11 cellular contexts compared by ENCODE assay signal in the genomic region with DNA sequence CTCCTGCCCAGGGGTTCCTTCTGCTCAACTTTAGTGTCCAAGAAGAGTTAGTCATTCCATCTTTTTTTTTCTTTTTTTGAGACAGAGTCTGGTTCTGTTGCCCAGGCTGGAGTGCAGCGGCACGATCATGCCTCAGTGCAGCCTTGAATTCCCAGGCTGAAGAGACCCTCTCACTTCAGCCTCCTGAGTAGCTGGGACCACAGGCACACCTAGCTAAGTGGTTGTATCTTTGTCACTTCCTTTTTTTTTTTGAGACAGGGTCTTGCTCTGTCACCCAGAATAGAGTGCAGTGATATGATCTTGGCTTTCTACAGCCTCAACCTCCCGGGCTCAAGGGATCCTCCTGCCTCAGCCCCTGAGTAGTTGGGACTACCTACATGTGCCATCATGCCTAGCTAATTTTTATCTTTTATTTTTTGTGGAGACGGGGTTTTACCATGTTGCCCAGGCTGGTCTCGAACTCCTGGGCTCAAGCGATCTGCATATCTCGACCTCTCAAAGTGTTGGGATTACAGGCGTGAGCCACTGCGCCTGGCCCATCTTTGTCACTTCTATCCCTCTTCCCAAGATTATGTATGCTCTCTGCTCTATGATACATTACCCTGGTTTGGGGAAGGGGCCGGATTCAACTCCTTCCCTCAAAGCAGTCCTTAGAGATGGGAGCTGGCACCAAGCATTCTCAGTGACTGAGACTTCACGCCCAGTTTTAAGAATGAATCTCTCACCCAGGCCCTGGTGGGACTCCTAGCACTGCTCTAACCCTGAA. TPM values are rescaled to one million over a fixed set of nuclear protein-coding genes. Genes with fewer than 3 reads are reported as not detected.
DNase-seq lines count a peak whose midpoint lies in the region; ATAC-seq lines count a peak whose summit lies in the region.
"Had no signal": no experiment of that assay in that cellular context is flagged by ENCODE, and none has a peak within 500 bp of the region (broad histone marks: within the 10 kb centered on the region; RNA-seq: fewer than 3 reads in every experiment).

No MANE protein-coding gene starts in this region.

- H3K36me3 Mint-ChIP-seq in stimulated activated naive CD8-positive, alpha-beta T cell treated with anti-CD3 and anti-CD28 coated beads, Interleukin-15, Interleukin-2, amounts not matched to agents 100 ng/mL and 50 ng/mL, for 24 hours (ENCODE audit: low read depth), result no peaks in the 10 kb centered on the region
- peaks cover 3% of the 10 kb centered on the region for H3K36me3 Mint-ChIP-seq in activated naive CD8-positive, alpha-beta T cell treated with anti-CD3 and anti-CD28 coated beads, Interleukin-2, amount 50 U/mL, for 24 hours (ENCODE audit: low read depth)
- H3K36me3 Mint-ChIP-seq in naive B cell, result peaks cover 0 to 4% of the 10 kb centered on the region in 2 donors

- DNase-seq in stimulated activated naive CD8-positive, alpha-beta T cell treated with anti-CD3 and anti-CD28 coated beads, Interleukin-15, amount 100 ng/mL, for 72 hours, result no peak
- no peak for DNase-seq in activated naive CD8-positive, alpha-beta T cell treated with anti-CD3 and anti-CD28 coated beads, Interleukin-2, amount 50 U/mL, for 24 hours
- DNase-seq in naive B cell, result no peak
- DNase-seq in NOMO-1 treated with DMSO at 0.1 percent for 48 hours (lab: John Stamatoyannopoulos, UW; ENCODE audit: unreplicated experiment), result no peak
- DNase-seq in GOT3 (lab: John Stamatoyannopoulos, UW), result no peak
- no peak for DNase-seq in HPDE6-E6E7 (ENCODE audit: extremely low spot score)
- no peak for DNase-seq in globus pallidus (ENCODE audit: low spot score)
- DNase-seq: H7, NCI-H2171, ovary had no signal

- H3K4me1 Mint-ChIP-seq in stimulated activated naive CD8-positive, alpha-beta T cell treated with anti-CD3 and anti-CD28 coated beads, Interleukin-15, Interleukin-2, amounts not matched to agents 100 ng/mL and 50 ng/mL, for 24 hours (ENCODE audit: low read depth), result peaks cover 36% of the 10 kb centered on the region
- H3K4me1 Mint-ChIP-seq in stimulated activated naive CD8-positive, alpha-beta T cell treated with anti-CD3 and anti-CD28 coated beads, Interleukin-15, amount 100 ng/mL, for 72 hours, result peaks cover 31% of the 10 kb centered on the region
- H3K4me1 Mint-ChIP-seq in activated naive CD8-positive, alpha-beta T cell treated with anti-CD3 and anti-CD28 coated beads, Interleukin-2, amount 50 U/mL, for 24 hours, result peaks cover 33% of the 10 kb centered on the region
- H3K4me1 Mint-ChIP-seq in naive B cell, result peaks cover 21 to 34% (median 24%) of the 10 kb centered on the region in 3 donors

- peak overlapping the region; percentile 86 for H3K27ac Mint-ChIP-seq in stimulated activated naive CD8-positive, alpha-beta T cell treated with anti-CD3 and anti-CD28 coated beads, Interleukin-15, Interleukin-2, amounts not matched to agents 100 ng/mL and 50 ng/mL, for 24 hours
- H3K27ac Mint-ChIP-seq in stimulated activated naive CD8-positive, alpha-beta T cell treated with anti-CD3 and anti-CD28 coated beads, Interleukin-15, amount 100 ng/mL, for 72 hours, result no peak overlapping the region
- H3K27ac Mint-ChIP-seq in activated naive CD8-positive, alpha-beta T cell treated with anti-CD3 and anti-CD28 coated beads, Interleukin-2, amount 50 U/mL, for 24 hours, result peak overlapping the region; percentile 67
- H3K27ac Mint-ChIP-seq in naive B cell, result peak overlapping the region in 4 of 6 donors; percentile 1 to 57 (median 40)

- H3K9me3 Mint-ChIP-seq in stimulated activated naive CD8-positive, alpha-beta T cell treated with anti-CD3 and anti-CD28 coated beads, Interleukin-15, Interleukin-2, amounts not matched to agents 100 ng/mL and 50 ng/mL, for 24 hours, result no peaks in the 10 kb centered on the region
- no peaks in the 10 kb centered on the region for H3K9me3 Mint-ChIP-seq in stimulated activated naive CD8-positive, alpha-beta T cell treated with anti-CD3 and anti-CD28 coated beads, Interleukin-15, amount 100 ng/mL, for 72 hours
- H3K9me3 Mint-ChIP-seq in activated naive CD8-positive, alpha-beta T cell treated with anti-CD3 and anti-CD28 coated beads, Interleukin-2, amount 50 U/mL, for 24 hours, result no peaks in the 10 kb centered on the region
- no peaks in the 10 kb centered on the region for H3K9me3 Mint-ChIP-seq in naive B cell

- no peak for ATAC-seq in stimulated activated naive CD8-positive, alpha-beta T cell treated with anti-CD3 and anti-CD28 coated beads, Interleukin-15, amount 100 ng/mL, for 72 hours
- no peak for ATAC-seq in activated naive CD8-positive, alpha-beta T cell treated with anti-CD3 and anti-CD28 coated beads, Interleukin-2, amount 50 U/mL, for 24 hours
- ATAC-seq in naive B cell (ENCODE audit: low read depth in 2 of 2), result no peak

- no peak overlapping the region for H3K4me3 Mint-ChIP-seq in stimulated activated naive CD8-positive, alpha-beta T cell treated with anti-CD3 and anti-CD28 coated beads, Interleukin-15, Interleukin-2, amounts not matched to agents 100 ng/mL and 50 ng/mL, for 24 hours
- H3K4me3 Mint-ChIP-seq in stimulated activated naive CD8-positive, alpha-beta T cell treated with anti-CD3 and anti-CD28 coated beads, Interleukin-15, amount 100 ng/mL, for 72 hours, result no peak overlapping the region
- H3K4me3 Mint-ChIP-seq in activated naive CD8-positive, alpha-beta T cell treated with anti-CD3 and anti-CD28 coated beads, Interleukin-2, amount 50 U/mL, for 24 hours, result no peak overlapping the region
- H3K4me3 Mint-ChIP-seq in naive B cell, result peak overlapping the region in 3 of 8 donors; percentile 3 to 54 (median 16)

- no peaks in the 10 kb centered on the region for H3K27me3 Mint-ChIP-seq in stimulated activated naive CD8-positive, alpha-beta T cell treated with anti-CD3 and anti-CD28 coated beads, Interleukin-15, Interleukin-2, amounts not matched to agents 100 ng/mL and 50 ng/mL, for 24 hours
- H3K27me3 Mint-ChIP-seq in stimulated activated naive CD8-positive, alpha-beta T cell treated with anti-CD3 and anti-CD28 coated beads, Interleukin-15, amount 100 ng/mL, for 72 hours, result no peaks in the 10 kb centered on the region
- H3K27me3 Mint-ChIP-seq in activated naive CD8-positive, alpha-beta T cell treated with anti-CD3 and anti-CD28 coated beads, Interleukin-2, amount 50 U/mL, for 24 hours, result peaks cover 4% of the 10 kb centered on the region
- no peaks in the 10 kb centered on the region for H3K27me3 Mint-ChIP-seq in naive B cell

RNA-seq across cellular contexts. Expression of a gene that starts 10.0 kb away (rescaled TPM):
- under 1 TPM in 1 of 6 donors, not detected in 5; 0.18 TPM for polyA plus RNA-seq in naive B cell (ENCODE audit: low read depth in 6 of 6)

RNA-seq across cellular contexts. Expression of a gene that starts 24.2 kb away (rescaled TPM):
- polyA plus RNA-seq in naive B cell (ENCODE audit: low read depth in 6 of 6), result 10 to 100 TPM in 2 of 6 donors, 1 to 10 TPM in 4; 3.5 to 18.4 (median 8.4) TPM

RNA-seq across cellular contexts. Expression of a gene that starts 40.0 kb away (rescaled TPM):
- 100 to 1,000 TPM; 340 to 535 (median 458) TPM for polyA plus RNA-seq in naive B cell (ENCODE audit: low read depth in 6 of 6)

RNA-seq across cellular contexts. Expression of a gene that starts 47.0 kb away (rescaled TPM):
- 10 to 100 TPM; 17.9 to 63.4 (median 31.7) TPM for polyA plus RNA-seq in naive B cell (ENCODE audit: low read depth in 6 of 6)

Comparison
In these comparisons a context has a peak if more than half of its experiments do, and no peak if none do; other contexts are left out.
1. H3K27ac Mint-ChIP-seq: peak in stimulated activated naive CD8-positive, alpha-beta T cell treated with anti-CD3 and anti-CD28 coated beads, Interleukin-15, Interleukin-2, amounts not matched to agents 100 ng/mL and 50 ng/mL, for 24 hours (single experiment), activated naive CD8-positive, alpha-beta T cell treated with anti-CD3 and anti-CD28 coated beads, Interleukin-2, amount 50 U/mL, for 24 hours (single experiment) and naive B cell (4 of 6); none in stimulated activated naive CD8-positive, alpha-beta T cell treated with anti-CD3 and anti-CD28 coated beads, Interleukin-15, amount 100 ng/mL, for 72 hours (0 of 2).